Comparison of ENCODE assay signal across 8 cellular contexts in the genomic region with DNA sequence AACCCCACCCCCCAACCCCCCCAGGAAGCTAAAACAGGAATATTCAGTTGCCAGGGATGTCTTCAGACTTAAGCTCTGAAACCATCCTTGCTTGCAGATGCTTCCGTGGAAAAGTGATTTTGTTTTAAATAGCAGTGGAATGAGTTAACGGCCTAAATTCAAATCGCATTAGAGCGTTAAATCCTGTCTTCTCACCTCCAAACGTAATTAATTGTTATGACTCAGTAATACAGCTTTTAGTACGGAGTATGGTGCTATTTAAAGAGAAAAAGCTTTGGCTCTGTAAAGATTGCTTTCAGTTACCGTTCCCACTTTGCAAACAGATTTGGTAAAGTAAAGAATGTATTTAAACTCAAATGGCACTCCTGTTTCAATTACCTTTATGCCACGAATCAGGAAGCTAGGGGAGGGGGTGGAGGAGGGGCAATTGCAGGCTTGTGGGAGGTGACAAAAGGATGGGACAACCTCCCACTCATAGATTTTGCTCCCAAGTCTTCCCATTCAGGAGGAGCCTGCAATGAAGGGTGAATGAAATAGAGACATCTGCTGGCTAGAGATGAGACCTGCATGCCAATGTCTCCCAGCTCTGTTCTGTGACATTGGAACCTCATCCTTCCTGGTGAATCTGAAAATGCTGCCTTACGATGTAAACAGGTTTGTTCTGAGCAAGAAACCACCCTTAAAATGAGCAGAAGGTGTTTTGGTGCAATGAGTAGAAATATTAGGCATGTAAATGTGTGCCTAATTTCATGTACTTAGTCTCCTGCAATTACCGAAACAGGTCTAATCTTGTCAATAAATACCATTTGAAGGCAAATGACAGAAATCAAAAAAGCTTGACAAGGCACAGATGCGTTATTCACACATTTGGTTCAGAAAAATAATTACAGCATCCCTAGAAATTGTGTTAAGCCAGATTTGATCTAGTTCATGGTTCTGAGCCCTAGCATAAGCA. TPM values are rescaled to one million over a fixed set of nuclear protein-coding genes. Genes with fewer than 3 reads are reported as not detected.
DNase-seq lines count a peak whose midpoint lies in the region; ATAC-seq, FAIRE-seq and TF ChIP-seq lines count a peak whose summit lies in the region.

No MANE protein-coding gene starts in this region.

- no peak for FAIRE-seq in small intestine (lab: Jason Lieb, UNC)

- H3K27ac ChIP-seq in iPS-20b (ENCODE audit: low read length) (no peak overlapping the region), small intestine (ENCODE audit: low read depth in 1 of 2, low read length in 1 of 2) (no peak overlapping the region)

- POLR2A ChIA-PET in BJ (lab: Charles Lee) = interaction anchor here (0.5 to 1.4 kb wide), 3 partner anchors 9 to 1769 kb away, joined by 3 to 4 read pairs (median 4); no protein-coding TSS in a partner anchor

- peaks cover 6% of the 10 kb centered on the region; the same call in 1 of the 2 replicates for H3K4me1 ChIP-seq in iPS-20b (ENCODE audit: insufficient read depth, low read length)
- no peaks in the 10 kb centered on the region for H3K4me1 ChIP-seq in small intestine (ENCODE audit: control insufficient read depth in 2 of 2, insufficient read depth in 1 of 2, low read depth in 1 of 2, low read length in 1 of 2)

- CTCF ChIA-PET in BJ (lab: Yijun Ruan, JAX) = interaction anchor here (0.7 to 4.9 kb wide), 34 partner anchors 9 to 1383 kb away, joined by 3 to 28 read pairs (median 4); no protein-coding TSS in a partner anchor

- peak overlapping the region; percentile 23 for H3K4me3 ChIP-seq in BJ (ENCODE audit: low read depth, low read length)
- peak overlapping the region; percentile 30; the same call in 1 of the 2 replicates for H3K4me3 ChIP-seq in iPS-20b (ENCODE audit: low read length)
- H3K4me3 ChIP-seq in small intestine (ENCODE audit: low read depth in 1 of 2, low read length in 2 of 2) = no peak overlapping the region

- no peak overlapping the region for H3K9ac ChIP-seq in iPS-20b (ENCODE audit: low read depth, low read length)

- no peaks in the 10 kb centered on the region for H3K9me3 ChIP-seq in iPS-20b (ENCODE audit: insufficient read depth, low read depth, low read length)
- H3K9me3 ChIP-seq in small intestine (ENCODE audit: control insufficient read depth, low read depth) = no peaks in the 10 kb centered on the region

- H3K27me3 ChIP-seq in BJ (ENCODE audit: control insufficient read depth, insufficient read depth, low read length) = no peaks in the 10 kb centered on the region
- H3K27me3 ChIP-seq in iPS-20b (ENCODE audit: insufficient read depth, low read length) = peaks cover 36% of the 10 kb centered on the region
- H3K27me3 ChIP-seq in small intestine (ENCODE audit: control insufficient read depth in 2 of 2, insufficient read depth in 2 of 2, low read length in 2 of 2) = no peaks in the 10 kb centered on the region

- TF ChIP-seq CTCF in BJ (IDR thresholded peaks at IDR 0.05; ENCODE audit: insufficient read depth, low read depth, low read length) = peak; percentile 87

- ATAC-seq in GM18909 (IDR thresholded peaks at IDR 0.05; ENCODE audit: poor library complexity, unreplicated experiment) (peak; percentile 70), HG03439 (IDR thresholded peaks at IDR 0.05; ENCODE audit: unreplicated experiment) (peak; percentile 66), GM19397 (IDR thresholded peaks at IDR 0.05; ENCODE audit: unreplicated experiment) (no peak)

- WGBS in small intestine, 3 donors = 15 to 20% (median 16%) methylated on average over 11 of the region's 11 CpGs

- H3K36me3 ChIP-seq in BJ (ENCODE audit: control insufficient read depth, insufficient read depth, low read length) (no peaks in the 10 kb centered on the region), iPS-20b (ENCODE audit: insufficient read depth, low read depth, low read length) (no peaks in the 10 kb centered on the region), small intestine (ENCODE audit: control insufficient read depth in 2 of 2, insufficient read depth in 2 of 2, low read length in 2 of 2) (no peaks in the 10 kb centered on the region)

- DNase-seq in BJ (ENCODE audit: low read depth) (no peak), NCI-H446 treated with DMSO at 0.1 percent for 48 hours (lab: John Stamatoyannopoulos, UW) (peak; percentile 1), brain pericyte (ENCODE audit: low read depth, low spot score) (peak; percentile 47), small intestine (peak; percentile 88)

RNA-seq across cellular contexts. Expression of a gene that starts 2.6 kb away (rescaled TPM):
- polyA plus RNA-seq in BJ (2011; rRNA removed) = 4.9 and 8.8 TPM in 2 replicates
- 4.3 and 4.9 TPM in 2 replicates for polyA minus RNA-seq in BJ (2011; rRNA and poly(A)+ RNA removed)
- 10 to 100 TPM in 1 of 3 donors, 1 to 10 TPM in 2; 4.9 to 26.0 (median 7.0) TPM for polyA plus RNA-seq in small intestine

Comparison
In these comparisons a context has a peak if more than half of its experiments do, and no peak if none do; other contexts are left out.
1. H3K4me3 ChIP-seq: peak in BJ (single experiment) and iPS-20b (single experiment); none in small intestine (0 of 2).